In genomic region chr22:36950797-36951590, GRCh38 we compare ENCODE assay signal across 27 cellular contexts.
"Had no signal": no experiment of that assay in that cellular context is flagged by ENCODE, and none has a peak within 500 bp of the region (broad histone marks: within the 10 kb centered on the region; RNA-seq: fewer than 3 reads in every experiment).

No MANE protein-coding gene starts in this region.

- H3K9me3 Mint-ChIP-seq: activated T-cell treated with anti-CD3 and anti-CD28 coated beads, Interleukin-2, amount 50 U/mL, for 4 hours; activated T-helper 2 cell treated with anti-CD3 and anti-CD28 coated beads, Interferon-gamma antibody, Interleukin-2, Interleukin-4, amounts not matched to agents 10 μg/mL and 5 μg/mL and 100 μg/mL, durations not matched to agents 14 hours and 24 hours and 36 hours; stimulated activated naive CD8-positive, alpha-beta T cell treated with anti-CD3 and anti-CD28 coated beads, Interleukin-15, Interleukin-2, amounts not matched to agents 100 ng/mL and 50 ng/mL, for 24 hours had no signal

- ATAC-seq: activated CD4-positive, CD25-positive, alpha-beta regulatory T cell treated with anti-CD3 and anti-CD28 coated beads, Interleukin-2, amount 50 U/mL, for 24 hours; activated T-cell treated with anti-CD3 and anti-CD28 coated beads, Interleukin-2, amount 50 U/mL, for 4 hours; gastrocnemius medialis; left ventricle myocardium superior; right cardiac atrium; SK-N-SH treated with all-trans-retinoic acid at 6 μM for 48 hours; T-helper 17 cell; upper lobe of right lung had no signal

- H3K27ac ChIP-seq: breast epithelium, gastrocnemius medialis, thyroid gland, upper lobe of right lung, WERI-Rb-1 had no signal

- H3K36me3 Mint-ChIP-seq: activated naive CD8-positive, alpha-beta T cell treated with anti-CD3 and anti-CD28 coated beads, Interleukin-2, amount 10 ng/mL, durations not matched to agents 7 days and 5 days had no signal

- DNase-seq: activated CD4-positive, alpha-beta T cell treated with anti-CD3 and anti-CD28 coated beads for 48 hours; activated CD4-positive, alpha-beta T cell treated with anti-CD3 and anti-CD28 coated beads, Interleukin-2, amount 50 U/mL, for 48 hours; activated CD8-positive, alpha-beta memory T cell treated with anti-CD3 and anti-CD28 coated beads, Interleukin-2, amount 50 U/mL, for 4 hours; activated naive CD8-positive, alpha-beta T cell treated with anti-CD3 and anti-CD28 coated beads, Interleukin-2, amount 10 ng/mL, durations not matched to agents 7 days and 5 days; activated T-cell treated with anti-CD3 and anti-CD28 coated beads, Interleukin-2, amount 50 U/mL, for 4 hours; amniotic stem cell; effector CD8-positive, alpha-beta T cell; erythroblast; gastrocnemius medialis; glutamatergic neuron; islet precursor cell; left ventricle myocardium superior; naive B cell; right cardiac atrium; stimulated activated CD4-positive, alpha-beta T cell treated with anti-CD3 and anti-CD28 coated beads, Interleukin-15, amount 100 ng/mL, for 24 hours; stimulated activated CD4-positive, alpha-beta T cell treated with anti-CD3 and anti-CD28 coated beads, Interleukin-2, amount 100 ng/mL, for 24 hours; substantia nigra; T-helper 17 cell; T1000; thyroid gland; upper lobe of right lung; WERI-Rb-1 had no signal

- H3K4me1 ChIP-seq: breast epithelium, gastrocnemius medialis, thyroid gland, upper lobe of right lung had no signal

- H3K4me3 ChIP-seq: breast epithelium, gastrocnemius medialis, thyroid gland, upper lobe of right lung had no signal

- H3K27me3 ChIP-seq: breast epithelium had no signal

- H3K4me3 Mint-ChIP-seq: activated naive CD8-positive, alpha-beta T cell treated with anti-CD3 and anti-CD28 coated beads, Interleukin-2, amount 10 ng/mL, durations not matched to agents 7 days and 5 days; activated T-cell treated with anti-CD3 and anti-CD28 coated beads, Interleukin-2, amount 50 U/mL, for 4 hours; stimulated activated naive CD8-positive, alpha-beta T cell treated with anti-CD3 and anti-CD28 coated beads, Interleukin-15, Interleukin-2, amounts not matched to agents 100 ng/mL and 50 ng/mL, for 24 hours; T-helper 17 cell had no signal

- H3K9me3 ChIP-seq: breast epithelium, gastrocnemius medialis, thyroid gland, upper lobe of right lung had no signal

- H3K27ac Mint-ChIP-seq: activated naive CD8-positive, alpha-beta T cell treated with anti-CD3 and anti-CD28 coated beads, Interleukin-2, amount 10 ng/mL, durations not matched to agents 7 days and 5 days; activated T-helper 2 cell treated with anti-CD3 and anti-CD28 coated beads, Interferon-gamma antibody, Interleukin-2, Interleukin-4, amounts not matched to agents 10 μg/mL and 5 μg/mL and 100 μg/mL, durations not matched to agents 14 hours and 24 hours and 36 hours; naive B cell; stimulated activated naive CD8-positive, alpha-beta T cell treated with anti-CD3 and anti-CD28 coated beads, Interleukin-15, Interleukin-2, amounts not matched to agents 100 ng/mL and 50 ng/mL, for 24 hours; T-helper 17 cell had no signal

- H3K36me3 ChIP-seq: breast epithelium, gastrocnemius medialis, thyroid gland, upper lobe of right lung, WERI-Rb-1 had no signal
